ENCODE assay signal across 28 cellular contexts in genomic region chr6:79617521-79617941, GRCh38. TPM values are rescaled to one million over a fixed set of nuclear protein-coding genes. Genes with fewer than 3 reads are reported as not detected.
A peak's percentile ranks its signal among the peaks of the same experiment; 100 is the strongest.
DNase-seq lines count a peak whose midpoint lies in the region; ATAC-seq and TF ChIP-seq lines count a peak whose summit lies in the region.
"Had no signal": no experiment of that assay in that cellular context is flagged by ENCODE, and none has a peak within 500 bp of the region (broad histone marks: within the 10 kb centered on the region; RNA-seq: fewer than 3 reads in every experiment).

No MANE protein-coding gene starts in this region.

- no peak overlapping the region for H3K9ac ChIP-seq in smooth muscle cell (ENCODE audit: low read depth)

- no peak overlapping the region for H3K4me2 ChIP-seq in smooth muscle cell

- H4K20me1 ChIP-seq in smooth muscle cell (ENCODE audit: low read depth): no peaks in the 10 kb centered on the region

- H3K27me3 ChIP-seq in right lobe of liver (no peaks in the 10 kb centered on the region), right cardiac atrium (ENCODE audit: control insufficient read depth, insufficient read depth) (no peaks in the 10 kb centered on the region), smooth muscle cell (ENCODE audit: low read depth) (no peaks in the 10 kb centered on the region)
- H3K27me3 ChIP-seq: neutrophil, stomach had no signal

- no peak overlapping the region for H3K4me3 ChIP-seq in LNCaP clone FGC (ENCODE audit: low read depth, low read length)
- H3K4me3 ChIP-seq in right lobe of liver: no peak overlapping the region
- H3K4me3 ChIP-seq in right cardiac atrium (ENCODE audit: low read length): no peak overlapping the region
- no peak overlapping the region for H3K4me3 ChIP-seq in smooth muscle cell
- H3K4me3 ChIP-seq: stomach had no signal

- DNase-seq in NCI-H2196 (lab: John Stamatoyannopoulos, UW; ENCODE audit: unreplicated experiment) (peak; percentile 14), NCI-H2196 treated with DMSO at 0.1 percent for 48 hours (lab: John Stamatoyannopoulos, UW; ENCODE audit: unreplicated experiment) (no peak), LNCaP clone FGC (ENCODE audit: low read depth) (peak; percentile 58), right lobe of liver (no peak), right cardiac atrium (no peak), smooth muscle cell (lab: John Stamatoyannopoulos, UW; ENCODE audit: unreplicated experiment) (no peak)
- DNase-seq: activated CD4-positive, alpha-beta T cell treated with anti-CD3 and anti-CD28 coated beads, Interleukin-2, amount 50 U/mL, for 4 hours; activated naive CD4-positive, alpha-beta T cell; activated T-cell treated with anti-CD3 and anti-CD28 coated beads, Interleukin-2, amount 50 U/mL, for 72 hours; CD4-positive, alpha-beta T cell; central memory CD4-positive, alpha-beta T cell; cortex of kidney; effector memory CD4-positive, alpha-beta T cell; glutamatergic neuron; islet precursor cell; Karpas-422; naive thymus-derived CD4-positive, alpha-beta T cell; NCI-H1436 treated with DMSO at 0.1 percent for 48 hours; OCI-M1; stimulated activated CD4-positive, alpha-beta T cell treated with anti-CD3 and anti-CD28 coated beads, Interleukin-4, amount 100 ng/mL, for 1 hour; stomach; T-helper 17 cell had no signal

- intact Hi-C loops in right lobe of liver (cut with DNase I): no loop called here
- intact Hi-C loops in right cardiac atrium (cut with DNase I): no loop called here

- no peaks in the 10 kb centered on the region for H3F3A ChIP-seq in smooth muscle cell (ENCODE audit: low read depth)

- peak; percentile 80 to 92 (median 81) for ATAC-seq in right lobe of liver
- no peak for ATAC-seq in HG02610 (IDR thresholded peaks at IDR 0.05; ENCODE audit: unreplicated experiment)
- ATAC-seq in right cardiac atrium: no peak
- ATAC-seq: activated CD4-positive, CD25-positive, alpha-beta regulatory T cell treated with anti-CD3 and anti-CD28 coated beads, Interleukin-2, amount 50 U/mL, for 24 hours; activated T-cell treated with anti-CD3 and anti-CD28 coated beads, Interleukin-2, amount 50 U/mL, for 72 hours; naive thymus-derived CD4-positive, alpha-beta T cell; Right ventricle myocardium inferior; sciatic nerve; T-helper 17 cell had no signal

- H3K4me1 ChIP-seq in right lobe of liver (peaks cover 0 to 52% (median 17%) of the 10 kb centered on the region in 4 donors), right cardiac atrium (ENCODE audit: control insufficient read depth, insufficient read depth, low read length) (peaks cover 2% of the 10 kb centered on the region), smooth muscle cell (ENCODE audit: low read depth) (no peaks in the 10 kb centered on the region)

- TF ChIP-seq POLR2A in right lobe of liver (IDR thresholded peaks at IDR 0.05): no peak

- no peaks in the 10 kb centered on the region for H3K79me2 ChIP-seq in smooth muscle cell (ENCODE audit: low read depth)

- H2AFZ ChIP-seq in smooth muscle cell (ENCODE audit: low read depth): no peak overlapping the region

- H3K9me3 ChIP-seq in right lobe of liver (no peaks in the 10 kb centered on the region), right cardiac atrium (ENCODE audit: control insufficient read depth, low read length) (no peaks in the 10 kb centered on the region), smooth muscle cell (replicated peaks; ENCODE audit: low read depth) (no peaks in the 10 kb centered on the region)
- H3K9me3 ChIP-seq: neutrophil, stomach had no signal

- TF ChIP-seq CTCF in LNCaP clone FGC (IDR thresholded peaks at IDR 0.05; ENCODE audit: control insufficient read depth, extremely low read depth, insufficient read depth): no peak
- no peak for TF ChIP-seq CTCF in VCaP (conservative IDR thresholded peaks at IDR 0.05)
- TF ChIP-seq CTCF in right lobe of liver (IDR thresholded peaks at IDR 0.05): no peak
- no peak for TF ChIP-seq CTCF in smooth muscle cell (IDR thresholded peaks at IDR 0.05; ENCODE audit: borderline replicate concordance, insufficient read depth, poor library complexity, severe bottlenecking)

- H3K27ac ChIP-seq in VCaP: peak overlapping the region; percentile 14; the same call in 1 of the 2 replicates
- H3K27ac ChIP-seq in right lobe of liver: peak overlapping the region in 2 of 3 donors; percentile 33 to 58
- H3K27ac ChIP-seq in right cardiac atrium (ENCODE audit: low read length): no peak overlapping the region
- no peak overlapping the region for H3K27ac ChIP-seq in smooth muscle cell (ENCODE audit: low read depth)
- H3K27ac ChIP-seq: neutrophil had no signal

- WGBS in right lobe of liver (ENCODE audit: insufficient coverage, low coverage, low lambda C conversion rate, missing lambda C conversion rate): 53% methylated on average over 1 of the region's 1 CpG
- 95% methylated on average over 1 of the region's 1 CpG for WGBS in right cardiac atrium
- WGBS in smooth muscle cell (ENCODE audit: low lambda C conversion rate): 92% methylated on average over 1 of the region's 1 CpG

- no peaks in the 10 kb centered on the region for H3K36me3 ChIP-seq in right lobe of liver
- H3K36me3 ChIP-seq in smooth muscle cell (ENCODE audit: low read depth): no peaks in the 10 kb centered on the region
- H3K36me3 ChIP-seq: neutrophil, stomach had no signal

RNA-seq across cellular contexts. Expression of gene SH3BGRL2, which starts 13.6 kb away (rescaled TPM):
- 10 to 100 TPM; 15.0 to 66.0 (median 39.5) TPM for total RNA-seq in right lobe of liver
- total RNA-seq in right cardiac atrium: 1 to 10 TPM; 7.1 to 8.7 (median 8.5) TPM
- 5.9 TPM for polyA plus RNA-seq in right cardiac atrium
- 15.1 and 16.6 TPM in 2 replicates for total RNA-seq in smooth muscle cell
- 4.5 and 4.6 TPM in 2 replicates for polyA plus RNA-seq in smooth muscle cell

Comparison
In these comparisons a context has a peak if more than half of its experiments do, and no peak if none do; other contexts are left out.
1. DNase-seq: peak in NCI-H2196 (single experiment) and LNCaP clone FGC (single experiment); none in NCI-H2196 treated with DMSO at 0.1 percent for 48 hours (single experiment), right lobe of liver (0 of 3), right cardiac atrium (0 of 3) and smooth muscle cell (single experiment).
2. H3K27ac ChIP-seq: peak in VCaP (single experiment) and right lobe of liver (2 of 3); none in right cardiac atrium (single experiment) and smooth muscle cell (single experiment).
3. ATAC-seq: peak in right lobe of liver (4 of 4); none in HG02610 (single experiment) and right cardiac atrium (0 of 2).